ENCODE assay signal across 18 cellular contexts in genomic region chr1:43757343-43758053, GRCh38. TPM values are rescaled to one million over a fixed set of nuclear protein-coding genes. Genes with fewer than 3 reads are reported as not detected.
A peak's percentile ranks its signal among the peaks of the same experiment; 100 is the strongest.
DNase-seq lines count a peak whose midpoint lies in the region; ATAC-seq, FAIRE-seq and TF ChIP-seq lines count a peak whose summit lies in the region.
"Had no signal": no experiment of that assay in that cellular context is flagged by ENCODE, and none has a peak within 500 bp of the region (broad histone marks: within the 10 kb centered on the region; RNA-seq: fewer than 3 reads in every experiment).

No MANE protein-coding gene starts in this region.

- H3K9me3 Mint-ChIP-seq in naive thymus-derived CD8-positive, alpha-beta T cell: no peaks in the 10 kb centered on the region
- H3K9me3 Mint-ChIP-seq: CD14-positive monocyte, HFFc6 had no signal

- H3K4me3 Mint-ChIP-seq in naive thymus-derived CD8-positive, alpha-beta T cell: no peak overlapping the region
- H3K4me3 Mint-ChIP-seq: CD14-positive monocyte, HFFc6 had no signal

- ATAC-seq in pancreas (peak; percentile 50 to 85 (median 72)), HG03095 (IDR thresholded peaks at IDR 0.05; ENCODE audit: unreplicated experiment) (no peak)
- no peak for ATAC-seq in naive thymus-derived CD8-positive, alpha-beta T cell

- H2AFZ ChIP-seq in OCI-LY7 (ENCODE audit: low read length): no peak overlapping the region
- H2AFZ ChIP-seq: PC-9 had no signal

- H3K4me3 ChIP-seq in OCI-LY7 (ENCODE audit: low read depth, low read length, poor library complexity, severe bottlenecking): no peak overlapping the region
- no peak overlapping the region for H3K4me3 ChIP-seq in fibroblast of villous mesenchyme (ENCODE audit: low read depth, low read length)
- no peak overlapping the region for H3K4me3 ChIP-seq in pancreas
- H3K4me3 ChIP-seq: PC-9 had no signal

- H3K4me2 ChIP-seq in OCI-LY7 (ENCODE audit: low read length): no peak overlapping the region
- H3K4me2 ChIP-seq: PC-9 had no signal

- no peaks in the 10 kb centered on the region for H3K9me2 ChIP-seq in OCI-LY7 (ENCODE audit: insufficient read depth, low read length)

- peaks cover 0 to 2% (median 2%) of the 10 kb centered on the region in 4 donors for H3K4me1 Mint-ChIP-seq in naive thymus-derived CD8-positive, alpha-beta T cell
- H3K4me1 Mint-ChIP-seq: CD14-positive monocyte had no signal

- no peak for TF ChIP-seq CTCF in C4-2B (conservative IDR thresholded peaks at IDR 0.05)
- TF ChIP-seq CTCF in OCI-LY7 (conservative IDR thresholded peaks at IDR 0.05; ENCODE audit: low read length): no peak
- TF ChIP-seq CTCF in fibroblast of villous mesenchyme (IDR thresholded peaks at IDR 0.05; ENCODE audit: insufficient read depth, low read depth, low read length): no peak
- no peak for TF ChIP-seq CTCF in pancreas (IDR thresholded peaks at IDR 0.05)

- H3K27ac ChIP-seq in C4-2B (peak overlapping the region; percentile 68), OCI-LY7 (ENCODE audit: low read depth, low read length, poor library complexity, severe bottlenecking) (no peak overlapping the region), pancreas (no peak overlapping the region)
- H3K27ac ChIP-seq: PC-9 had no signal

- DNase-seq in OCI-LY7 (ENCODE audit: low spot score): no peak
- peak; percentile 32 for DNase-seq in fibroblast of villous mesenchyme (ENCODE audit: low read depth)
- DNase-seq in pancreas: no peak
- no peak for DNase-seq in NCI-H1436 (lab: John Stamatoyannopoulos, UW)
- no peak for DNase-seq in naive thymus-derived CD8-positive, alpha-beta T cell
- no peak for DNase-seq in NCI-H128 (lab: John Stamatoyannopoulos, UW; ENCODE audit: unreplicated experiment)
- DNase-seq: EL, HFFc6, NCI-H1105 treated with DMSO at 0.1 percent for 48 hours, NCI-H187 treated with DMSO at 0.1 percent for 48 hours, NCI-H2171 treated with DMSO at 0.1 percent for 48 hours, NCI-H446 treated with DMSO at 0.1 percent for 48 hours, NCI-H774, PC-9 had no signal

- TSS peak; percentile 20 for BruUV-seq in OCI-LY7 (replicated peaks; lab: Mats Ljungman, UMichigan)

- no peak overlapping the region for H3K27ac Mint-ChIP-seq in naive thymus-derived CD8-positive, alpha-beta T cell
- H3K27ac Mint-ChIP-seq: HFFc6 had no signal

- H3K9me3 ChIP-seq in OCI-LY7 (ENCODE audit: low read length) (no peaks in the 10 kb centered on the region), pancreas (no peaks in the 10 kb centered on the region)

- no peaks in the 10 kb centered on the region for H4K20me1 ChIP-seq in OCI-LY7 (ENCODE audit: insufficient read depth, low read length)

- peaks cover 0 to 15% (median 7%) of the 10 kb centered on the region in 3 donors for H3K36me3 Mint-ChIP-seq in naive thymus-derived CD8-positive, alpha-beta T cell

- CTCF ChIA-PET in OCI-LY7 (lab: Charles Lee; ENCODE audit: unreplicated experiment): no interaction called here

- FAIRE-seq in pancreas (lab: Jason Lieb, UNC): no peak
- FAIRE-seq: H54 had no signal

- no peaks in the 10 kb centered on the region for H3K27me3 Mint-ChIP-seq in naive thymus-derived CD8-positive, alpha-beta T cell

- H3K4me1 ChIP-seq in OCI-LY7 (ENCODE audit: insufficient read depth, low read length, poor library complexity, severe bottlenecking) (no peaks in the 10 kb centered on the region), pancreas (peaks cover 0 to 10% (median 6%) of the 10 kb centered on the region in 3 donors)

- intact Hi-C loops in OCI-LY7 (cut with micrococcal nuclease; ENCODE audit: unreplicated experiment) (no loop called here), pancreas (cut with DNase I) (loop anchor here in 1 of 3 donors (10.0 kb wide), 1 partner anchor 177 kb away; the partner anchor contains the start of gene ARTN)

- H3K27me3 ChIP-seq in pancreas: no peaks in the 10 kb centered on the region

- peaks cover 4% of the 10 kb centered on the region; the same call in 1 of the 2 replicates for H3K36me3 ChIP-seq in OCI-LY7 (ENCODE audit: insufficient read depth, low read length)
- no peaks in the 10 kb centered on the region for H3K36me3 ChIP-seq in pancreas

- whole genome bisulfite sequencing in pancreas, 2 donors: 29 to 36% methylated on average over 2 of the region's 2 CpGs

- no peaks in the 10 kb centered on the region for H3K79me2 ChIP-seq in OCI-LY7 (ENCODE audit: insufficient read depth, low read depth, low read length)

- POLR2A ChIA-PET in OCI-LY7 (lab: Charles Lee): no interaction called here
- POLR2A ChIA-PET in naive thymus-derived CD8-positive, alpha-beta T cell (lab: Charles Lee): no interaction called here

RNA-seq across cellular contexts. Expression of gene ST3GAL3, which starts 50.2 kb away (rescaled TPM):
- 13.2 and 24.0 TPM in 2 replicates for total RNA-seq in OCI-LY7 (2014; rRNA removed; shearing (Covaris generic))
- total RNA-seq in OCI-LY7 (2022): 45.0 and 52.0 TPM in 2 replicates
- 16.8 and 17.4 TPM in 2 replicates for total RNA-seq in fibroblast of villous mesenchyme
- 1 to 10 TPM; 5.6 to 9.5 (median 7.5) TPM for total RNA-seq in pancreas
- polyA plus RNA-seq in pancreas: 10 to 100 TPM; 10.2 to 11.4 TPM
- total RNA-seq in naive thymus-derived CD8-positive, alpha-beta T cell: 10 to 100 TPM; 21.9 to 23.0 TPM
- polyA plus RNA-seq in naive thymus-derived CD8-positive, alpha-beta T cell: 10 to 100 TPM in 1 of 3 donors, 1 to 10 TPM in 2; 7.5 to 10.9 (median 9.9) TPM

Comparison
In these comparisons a context has a peak if more than half of its experiments do, and no peak if none do; other contexts are left out.
1. ATAC-seq: peak in pancreas (4 of 4); none in naive thymus-derived CD8-positive, alpha-beta T cell (0 of 2) and HG03095 (single experiment).